In genomic region chr22:49789289-49790141, GRCh38 we compare ENCODE assay signal across 8 cellular contexts. TPM values are rescaled to one million over a fixed set of nuclear protein-coding genes. Genes with fewer than 3 reads are reported as not detected.
A peak's percentile ranks its signal among the peaks of the same experiment; 100 is the strongest.
DNase-seq lines count a peak whose midpoint lies in the region; ATAC-seq and TF ChIP-seq lines count a peak whose summit lies in the region.

No MANE protein-coding gene starts in this region.

- H3K27me3 Mint-ChIP-seq in activated CD8-positive, alpha-beta T cell treated with anti-CD3 and anti-CD28 coated beads, Interleukin-2, amount 10 ng/mL, durations not matched to agents 7 days and 5 days (ENCODE audit: low read depth), result no peaks in the 10 kb centered on the region
- peaks cover 2% of the 10 kb centered on the region for H3K27me3 Mint-ChIP-seq in glutamatergic neuron (ENCODE audit: unreplicated experiment)

- POLR2A ChIA-PET in activated CD8-positive, alpha-beta T cell treated with anti-CD3 and anti-CD28 coated beads, Interleukin-2, amount 10 ng/mL, durations not matched to agents 7 days and 5 days (lab: Charles Lee), result interaction anchor here (0.5 to 1.2 kb wide), 4 partner anchors 17 to 66 kb away, joined by 3 to 4 read pairs (median 3); no protein-coding TSS in a partner anchor

- peak overlapping the region; percentile 92 for H3K27ac Mint-ChIP-seq in activated CD8-positive, alpha-beta T cell treated with anti-CD3 and anti-CD28 coated beads, Interleukin-2, amount 10 ng/mL, durations not matched to agents 7 days and 5 days
- peak overlapping the region; percentile 82 for H3K27ac Mint-ChIP-seq in glutamatergic neuron (ENCODE audit: unreplicated experiment)

- TF ChIP-seq CTCF in glutamatergic neuron (IDR thresholded peaks at IDR 0.05; ENCODE audit: partially characterized antibody, unreplicated experiment), result no peak
- TF ChIP-seq CTCF in GM10266 (IDR thresholded peaks at IDR 0.05; ENCODE audit: control insufficient read depth, insufficient read depth, low read depth, missing control alignments), result no peak

- peak overlapping the region; percentile 60 for H3K4me3 Mint-ChIP-seq in activated CD8-positive, alpha-beta T cell treated with anti-CD3 and anti-CD28 coated beads, Interleukin-2, amount 10 ng/mL, durations not matched to agents 7 days and 5 days
- H3K4me3 Mint-ChIP-seq in glutamatergic neuron (ENCODE audit: unreplicated experiment), result no peak overlapping the region

- peak; percentile 83 for ATAC-seq in activated CD8-positive, alpha-beta T cell treated with anti-CD3 and anti-CD28 coated beads, Interleukin-2, amount 10 ng/mL, durations not matched to agents 7 days and 5 days
- ATAC-seq in HG02852 (IDR thresholded peaks at IDR 0.05; ENCODE audit: unreplicated experiment), result no peak

- H3K9me3 Mint-ChIP-seq in activated CD8-positive, alpha-beta T cell treated with anti-CD3 and anti-CD28 coated beads, Interleukin-2, amount 10 ng/mL, durations not matched to agents 7 days and 5 days (ENCODE audit: insufficient read depth), result no peaks in the 10 kb centered on the region
- peaks cover 6% of the 10 kb centered on the region for H3K9me3 Mint-ChIP-seq in glutamatergic neuron (ENCODE audit: unreplicated experiment)

- DNase-seq in HCEC 1CT (peak; percentile 7), glutamatergic neuron (no peak), NCI-H226 (no peak), inferior parietal cortex (ENCODE audit: extremely low spot score) (no peak), GM10266 (ENCODE audit: extremely low spot score) (no peak)
- DNase-seq in activated CD8-positive, alpha-beta T cell treated with anti-CD3 and anti-CD28 coated beads, Interleukin-2, amount 10 ng/mL, durations not matched to agents 7 days and 5 days, result peak; percentile 66
- peak; percentile 27 for DNase-seq in stimulated activated CD4-positive, alpha-beta T cell treated with anti-CD3 and anti-CD28 coated beads, Interleukin-12 subunit alpha, Interleukin-12 subunit beta, amount 100 ng/mL, for 4 hours

- peaks cover 66% of the 10 kb centered on the region for H3K36me3 Mint-ChIP-seq in activated CD8-positive, alpha-beta T cell treated with anti-CD3 and anti-CD28 coated beads, Interleukin-2, amount 10 ng/mL, durations not matched to agents 7 days and 5 days (ENCODE audit: low read depth)
- H3K36me3 Mint-ChIP-seq in glutamatergic neuron (ENCODE audit: unreplicated experiment), result peaks cover 6% of the 10 kb centered on the region

- CTCF ChIA-PET in activated CD8-positive, alpha-beta T cell treated with anti-CD3 and anti-CD28 coated beads, Interleukin-2, amount 10 ng/mL, durations not matched to agents 7 days and 5 days (lab: Charles Lee), result interaction anchor here (0.9 to 3.0 kb wide), 3 partner anchors 22 to 45 kb away, joined by 3 to 20 read pairs (median 3); no protein-coding TSS in a partner anchor

- peaks cover 72% of the 10 kb centered on the region for H3K4me1 Mint-ChIP-seq in activated CD8-positive, alpha-beta T cell treated with anti-CD3 and anti-CD28 coated beads, Interleukin-2, amount 10 ng/mL, durations not matched to agents 7 days and 5 days (ENCODE audit: low read depth)
- H3K4me1 Mint-ChIP-seq in glutamatergic neuron (ENCODE audit: low read depth, unreplicated experiment), result peaks cover 22% of the 10 kb centered on the region

RNA-seq across cellular contexts. Expression of gene BRD1, which starts 38.2 kb away (rescaled TPM):
- total RNA-seq in activated CD8-positive, alpha-beta T cell treated with anti-CD3 and anti-CD28 coated beads, Interleukin-2, amount 10 ng/mL, durations not matched to agents 7 days and 5 days, result 10 to 100 TPM; 43.0 to 44.3 TPM
- 73.7 TPM for total RNA-seq in glutamatergic neuron (ENCODE audit: unreplicated experiment)

Comparison
In these comparisons a context has a peak if more than half of its experiments do, and no peak if none do; other contexts are left out.
1. DNase-seq: peak in HCEC 1CT (single experiment), activated CD8-positive, alpha-beta T cell treated with anti-CD3 and anti-CD28 coated beads, Interleukin-2, amount 10 ng/mL, durations not matched to agents 7 days and 5 days (single experiment) and stimulated activated CD4-positive, alpha-beta T cell treated with anti-CD3 and anti-CD28 coated beads, Interleukin-12 subunit alpha, Interleukin-12 subunit beta, amount 100 ng/mL, for 4 hours (single experiment); none in glutamatergic neuron (single experiment), NCI-H226 (single experiment), inferior parietal cortex (single experiment) and GM10266 (single experiment).